ENCODE assay signal across 10 cellular contexts in genomic region chr6:399785-400517, GRCh38. TPM values are rescaled to one million over a fixed set of nuclear protein-coding genes. Genes with fewer than 3 reads are reported as not detected.
DNase-seq lines count a peak whose midpoint lies in the region; ATAC-seq and TF ChIP-seq lines count a peak whose summit lies in the region.
"Had no signal": no experiment of that assay in that cellular context is flagged by ENCODE, and none has a peak within 500 bp of the region (broad histone marks: within the 10 kb centered on the region; RNA-seq: fewer than 3 reads in every experiment).

No MANE protein-coding gene starts in this region.

- H3K27me3 Mint-ChIP-seq in T-helper 17 cell = peaks cover 6% of the 10 kb centered on the region

- intact Hi-C loops in heart right ventricle (cut with DNase I) = loop anchor here in 1 of 10 donors (10.0 kb wide), 1 partner anchor 185 kb away; no protein-coding TSS in a partner anchor

- H3K36me3 ChIP-seq in heart right ventricle = peaks cover 0 to 18% (median 0%) of the 10 kb centered on the region in 9 donors

- TF ChIP-seq CTCF in heart right ventricle (IDR thresholded peaks at IDR 0.05) = no peak

- no peak for DNase-seq in T-helper 17 cell
- peak; percentile 49 for DNase-seq in stimulated activated CD4-positive, alpha-beta T cell treated with anti-CD3 and anti-CD28 coated beads, Interleukin-4, amount 100 ng/mL, for 1 hour
- DNase-seq in 8988T = no peak
- no peak for DNase-seq in DMS79 treated with DMSO at 0.1 percent for 48 hours (lab: John Stamatoyannopoulos, UW)
- no peak for DNase-seq in heart right ventricle
- DNase-seq: cerebellar nuclear complex, head of caudate nucleus, NCI-H2171 had no signal

- H3K27me3 ChIP-seq in heart right ventricle = peaks cover 4 to 52% (median 36%) of the 10 kb centered on the region in 7 donors

- 52 to 55% methylated on average over 11 of the region's 11 CpGs for WGBS in heart right ventricle, 2 donors

- no peak overlapping the region for H3K4me3 ChIP-seq in heart right ventricle

- H3K27ac ChIP-seq in heart right ventricle = no peak overlapping the region

- peaks cover 9% of the 10 kb centered on the region for H3K36me3 Mint-ChIP-seq in T-helper 17 cell (ENCODE audit: low read depth)

- H3K4me3 Mint-ChIP-seq in T-helper 17 cell = peak overlapping the region; percentile 12

- no peaks in the 10 kb centered on the region for H3K4me1 ChIP-seq in heart right ventricle

- ATAC-seq in GM18858 (IDR thresholded peaks at IDR 0.05; ENCODE audit: unreplicated experiment) = peak; percentile 33
- ATAC-seq in HG02759 (IDR thresholded peaks at IDR 0.05; ENCODE audit: unreplicated experiment) = peak; percentile 43
- ATAC-seq in T-helper 17 cell = peak; percentile 80
- ATAC-seq in heart right ventricle = no peak

- H3K9me3 ChIP-seq in T-helper 17 cell (ENCODE audit: control insufficient read depth, low read length, poor library complexity, severe bottlenecking) (peaks cover 6% of the 10 kb centered on the region), heart right ventricle (peaks cover 0 to 7% (median 0%) of the 10 kb centered on the region in 11 donors)

- H3K4me1 Mint-ChIP-seq in T-helper 17 cell = peaks cover 21% of the 10 kb centered on the region

- no peak overlapping the region for H3K27ac Mint-ChIP-seq in T-helper 17 cell

RNA-seq across cellular contexts. Expression of gene IRF4, which starts 8.4 kb away (rescaled TPM):
- total RNA-seq in T-helper 17 cell (10 to 100 TPM; 16.6 to 32.8 TPM), heart right ventricle (1 to 10 TPM in 2 of 10 donors, under 1 TPM in 7, not detected in 1; 0.05 to 3.6 (median 0.32) TPM)
- under 1 TPM; 0.04 to 0.15 TPM for polyA plus RNA-seq in heart right ventricle

Comparison
In these comparisons a context has a peak if more than half of its experiments do, and no peak if none do; other contexts are left out.
1. ATAC-seq: peak in GM18858 (single experiment), HG02759 (single experiment) and T-helper 17 cell (single experiment); none in heart right ventricle (0 of 8).